ENCODE assay signal across 8 cellular contexts in the genomic region with DNA sequence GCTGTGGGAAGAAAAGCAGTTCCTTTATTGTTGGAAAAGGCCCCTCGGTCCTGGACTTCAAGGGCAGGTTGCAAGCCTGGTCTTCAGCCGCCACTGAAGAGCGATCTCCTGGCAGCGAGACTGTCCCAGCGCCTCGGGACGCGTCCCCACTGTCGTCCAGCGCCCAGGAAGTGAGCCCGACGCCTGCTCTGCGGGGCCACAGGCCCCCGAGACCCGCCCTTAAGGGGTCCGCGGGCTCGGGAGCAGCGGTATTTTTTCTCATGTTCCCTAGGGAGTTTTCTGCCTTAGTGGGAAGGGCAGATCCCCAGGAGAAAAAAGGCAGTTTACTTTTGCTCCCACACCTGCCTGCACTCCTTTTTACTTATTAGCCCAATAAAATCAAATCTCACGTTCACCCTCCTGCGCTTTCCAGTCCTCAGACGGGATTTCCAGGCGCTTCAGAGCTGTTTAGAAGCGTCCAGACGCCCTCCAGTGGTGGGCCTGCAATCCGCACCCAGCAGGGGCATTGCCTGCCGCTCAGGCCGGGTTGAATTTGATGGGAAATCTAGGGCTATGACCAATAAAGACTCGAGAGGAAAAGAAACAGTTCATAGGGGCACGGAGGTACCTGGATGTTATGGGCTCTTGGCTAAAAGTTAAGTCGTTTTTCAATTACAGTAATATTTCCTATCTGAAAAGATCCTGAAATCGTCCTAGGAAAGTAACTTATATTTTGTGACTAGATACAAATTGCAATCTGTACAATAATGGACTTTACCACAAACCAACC. TPM values are rescaled to one million over a fixed set of nuclear protein-coding genes. Genes with fewer than 3 reads are reported as not detected.
DNase-seq lines count a peak whose midpoint lies in the region; ATAC-seq and TF ChIP-seq lines count a peak whose summit lies in the region.

No MANE protein-coding gene starts in this region.

- DNase-seq in BJ (ENCODE audit: low read depth) = peak; percentile 16
- DNase-seq in GM19240 (ENCODE audit: insufficient read length, low spot score) = peak; percentile 64
- DNase-seq in NCI-H510A treated with DMSO at 0.1 percent for 48 hours (lab: John Stamatoyannopoulos, UW) = peak; percentile 62
- DNase-seq in activated CD4-positive, alpha-beta T cell treated with anti-CD3 and anti-CD28 coated beads, Interleukin-2, amount 50 U/mL, for 24 hours (ENCODE audit: low read depth in 1 of 2, low spot score in 1 of 2) = peak; percentile 47 to 58
- DNase-seq in dermis microvascular lymphatic vessel endothelial cell (ENCODE audit: low read depth in 2 of 2) = peak; percentile 87 to 93
- DNase-seq in stimulated activated CD4-positive, alpha-beta T cell treated with anti-CD3 and anti-CD28 coated beads, Interleukin-4, amount 100 ng/mL, for 1 hour = peak; percentile 77

- peak overlapping the region in 1 of 2 donors; percentile 10 for H3K27ac ChIP-seq in liver (ENCODE audit: low read depth in 1 of 2, low read length in 2 of 2)

- H3K9me3 ChIP-seq in liver (ENCODE audit: control insufficient read depth in 4 of 4, low read length in 3 of 4) = no peaks in the 10 kb centered on the region

- POLR2A ChIA-PET in BJ (lab: Charles Lee) = interaction anchor here (0.6 kb wide), 1 partner anchor 1363 kb away, joined by 9 read pairs; no protein-coding TSS in a partner anchor

- peaks cover 16% of the 10 kb centered on the region for H3K27me3 ChIP-seq in BJ (ENCODE audit: control insufficient read depth, insufficient read depth, low read length)
- peaks cover 0 to 9% (median 5%) of the 10 kb centered on the region in 4 donors for H3K27me3 ChIP-seq in liver (ENCODE audit: control insufficient read depth in 4 of 4, insufficient read depth in 4 of 4, low read length in 3 of 4)

- peaks cover 19 to 51% (median 42%) of the 10 kb centered on the region in 4 donors for H3K4me1 ChIP-seq in liver (ENCODE audit: control insufficient read depth in 4 of 4, insufficient read depth in 4 of 4, low read length in 3 of 4)

- TF ChIP-seq CTCF in BJ (IDR thresholded peaks at IDR 0.05; ENCODE audit: insufficient read depth, low read depth, low read length) (peak; percentile 99), liver (IDR thresholded peaks at IDR 0.05; ENCODE audit: low read depth, low read length, missing input control) (peak; percentile 98)

- peak; percentile 97 to 99 for TF ChIP-seq RAD21 in liver (IDR thresholded peaks at IDR 0.05)

- peak overlapping the region; percentile 41 for H3K4me3 ChIP-seq in BJ (ENCODE audit: low read depth, low read length)
- peak overlapping the region; percentile 22 to 72 (median 59) for H3K4me3 ChIP-seq in liver (ENCODE audit: low read depth in 1 of 3, low read length in 3 of 3)

- 1% methylated on average over 32 of the region's 32 CpGs for WGBS in liver

- no peak overlapping the region for H3K9ac ChIP-seq in liver (ENCODE audit: low read depth in 1 of 2, low read length in 2 of 2)

- H3K36me3 ChIP-seq in BJ (ENCODE audit: control insufficient read depth, insufficient read depth, low read length) (no peaks in the 10 kb centered on the region), liver (ENCODE audit: control insufficient read depth in 4 of 4, insufficient read depth in 3 of 4, low read depth in 1 of 4, low read length in 3 of 4) (no peaks in the 10 kb centered on the region)

- peak; percentile 81 for ATAC-seq in HG03439 (IDR thresholded peaks at IDR 0.05; ENCODE audit: unreplicated experiment)

- CTCF ChIA-PET in BJ (lab: Yijun Ruan, JAX) = interaction anchor here (0.7 to 2.6 kb wide), 9 partner anchors 10 to 368 kb away, joined by 3 to 13 read pairs (median 3); no protein-coding TSS in a partner anchor

TF ChIP-seq in liver, 16 proteins besides CTCF, POLR2A, EP300 and RAD21:
- TF ChIP-seq, protein P1, sequence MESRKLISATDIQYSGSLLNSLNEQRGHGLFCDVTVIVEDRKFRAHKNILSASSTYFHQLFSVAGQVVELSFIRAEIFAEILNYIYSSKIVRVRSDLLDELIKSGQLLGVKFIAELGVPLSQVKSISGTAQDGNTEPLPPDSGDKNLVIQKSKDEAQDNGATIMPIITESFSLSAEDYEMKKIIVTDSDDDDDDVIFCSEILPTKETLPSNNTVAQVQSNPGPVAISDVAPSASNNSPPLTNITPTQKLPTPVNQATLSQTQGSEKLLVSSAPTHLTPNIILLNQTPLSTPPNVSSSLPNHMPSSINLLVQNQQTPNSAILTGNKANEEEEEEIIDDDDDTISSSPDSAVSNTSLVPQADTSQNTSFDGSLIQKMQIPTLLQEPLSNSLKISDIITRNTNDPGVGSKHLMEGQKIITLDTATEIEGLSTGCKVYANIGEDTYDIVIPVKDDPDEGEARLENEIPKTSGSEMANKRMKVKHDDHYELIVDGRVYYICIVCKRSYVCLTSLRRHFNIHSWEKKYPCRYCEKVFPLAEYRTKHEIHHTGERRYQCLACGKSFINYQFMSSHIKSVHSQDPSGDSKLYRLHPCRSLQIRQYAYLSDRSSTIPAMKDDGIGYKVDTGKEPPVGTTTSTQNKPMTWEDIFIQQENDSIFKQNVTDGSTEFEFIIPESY (IDR thresholded peaks at IDR 0.05) = peak; percentile 49
- TF ChIP-seq NR2F2 (IDR thresholded peaks at IDR 0.05) = no peak

RNA-seq across cellular contexts. Expression of a gene that starts 2.8 kb away (rescaled TPM):
- polyA plus RNA-seq in BJ (2011; rRNA removed) (0.54 and 0.67 TPM in 2 replicates), liver (under 1 TPM; 0.14 to 0.58 TPM)
- 0.67 and 0.95 TPM in 2 replicates for polyA minus RNA-seq in BJ (2011; rRNA and poly(A)+ RNA removed)
- total RNA-seq in dermis microvascular lymphatic vessel endothelial cell (101 and 158 TPM in 2 replicates), liver (under 1 TPM; 0.50 to 0.93 TPM)

Comparison
In these comparisons a context has a peak if more than half of its experiments do, and no peak if none do; other contexts are left out.
1. DNase-seq: peak in every context shown above with its lines; median percentile 90 in dermis microvascular lymphatic vessel endothelial cell; 77 in stimulated activated CD4-positive, alpha-beta T cell treated with anti-CD3 and anti-CD28 coated beads, Interleukin-4, amount 100 ng/mL, for 1 hour; 64 in GM19240; 62 in NCI-H510A treated with DMSO at 0.1 percent for 48 hours; 52 in activated CD4-positive, alpha-beta T cell treated with anti-CD3 and anti-CD28 coated beads, Interleukin-2, amount 50 U/mL, for 24 hours; 16 in BJ.
2. RNA of a gene that starts 2.8 kb away (total RNA-seq): 101 to 158 TPM in dermis microvascular lymphatic vessel endothelial cell; 0.50 to 0.93 TPM in liver; every median in the first group is over 10 times any median in the second.